Comparison of ENCODE assay signal across 1 cellular context in genomic region chr12:56105503-56105902, GRCh38.
A peak's percentile ranks its signal among the peaks of the same experiment; 100 is the strongest.
TF ChIP-seq lines count a peak whose summit lies in the region.

No MANE protein-coding gene starts in this region.

TF ChIP-seq in HepG2, 621 proteins besides CTCF, POLR2A, EP300 and RAD21:
- TF ChIP-seq LBX2 (CRISPR knock-in tag; IDR thresholded peaks at IDR 0.05; ENCODE audit: borderline replicate concordance) (no peak), ZNF263 (CRISPR knock-in tag; IDR thresholded peaks at IDR 0.05) (peak; percentile 66), ZNF891 (CRISPR knock-in tag; IDR thresholded peaks at IDR 0.05) (no peak)
